ENCODE assay signal across 10 cellular contexts in the genomic region with DNA sequence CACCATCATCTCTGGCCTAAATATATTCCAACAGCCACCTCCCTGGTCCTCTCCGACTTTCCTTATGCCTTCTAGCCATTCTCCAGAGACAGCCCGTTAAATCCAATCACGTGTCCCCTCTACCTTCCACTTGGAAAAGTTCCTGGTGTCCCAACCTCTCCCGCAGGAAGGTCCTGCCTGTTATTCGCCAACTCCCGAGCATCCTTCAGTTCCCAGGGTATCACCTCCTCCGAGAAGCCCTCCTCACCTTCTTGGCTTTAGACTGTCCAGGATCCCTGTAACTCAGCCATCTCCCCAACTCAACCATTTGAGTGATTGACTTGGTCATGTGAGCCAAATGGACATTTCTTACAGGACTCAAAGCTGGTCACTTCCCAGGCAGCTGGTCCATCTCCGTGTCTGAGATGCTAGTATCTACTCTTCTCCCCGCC. TPM values are rescaled to one million over a fixed set of nuclear protein-coding genes. Genes with fewer than 3 reads are reported as not detected.
A peak's percentile ranks its signal among the peaks of the same experiment; 100 is the strongest.
DNase-seq lines count a peak whose midpoint lies in the region; ATAC-seq and TF ChIP-seq lines count a peak whose summit lies in the region.
"Had no signal": no experiment of that assay in that cellular context is flagged by ENCODE, and none has a peak within 500 bp of the region (broad histone marks: within the 10 kb centered on the region; RNA-seq: fewer than 3 reads in every experiment).

No MANE protein-coding gene starts in this region.

- H3K4me3 ChIP-seq in heart left ventricle = no peak overlapping the region
- no peak overlapping the region for H3K4me3 ChIP-seq in brain microvascular endothelial cell (ENCODE audit: low read depth, low read length)
- no peak overlapping the region for H3K4me3 ChIP-seq in muscle layer of colon (ENCODE audit: low read depth in 1 of 2, low read length in 2 of 2)
- H3K4me3 ChIP-seq in urinary bladder (ENCODE audit: low read depth, low read length) = no peak overlapping the region

- H3K4me1 ChIP-seq in heart left ventricle (peaks cover 16 to 79% (median 60%) of the 10 kb centered on the region in 12 donors), muscle layer of colon (ENCODE audit: insufficient read depth, low read length) (peaks cover 50% of the 10 kb centered on the region), urinary bladder (ENCODE audit: insufficient read depth) (peaks cover 2% of the 10 kb centered on the region)

- no peak for TF ChIP-seq POLR2A in heart left ventricle (IDR thresholded peaks at IDR 0.05)

- H3K9me3 ChIP-seq in heart left ventricle = no peaks in the 10 kb centered on the region
- H3K9me3 ChIP-seq in muscle layer of colon (ENCODE audit: low read length) = no peaks in the 10 kb centered on the region

- in situ Hi-C loops in brain microvascular endothelial cell (cut with HindIII; ENCODE audit: low pct_ligation_motif_present, low sequenced_read_pairs) = no loop called here

- ATAC-seq in heart left ventricle (no peak), Right ventricle myocardium superior (ENCODE audit: poor library complexity) (no peak)

- peak overlapping the region; percentile 27 for H3K9ac ChIP-seq in muscle layer of colon (ENCODE audit: low read length)

- TF ChIP-seq CTCF in heart left ventricle (IDR thresholded peaks at IDR 0.05) (no peak), brain microvascular endothelial cell (IDR thresholded peaks at IDR 0.05; ENCODE audit: low read depth, low read length, missing control alignments) (no peak)

- H3K27ac ChIP-seq in heart left ventricle = peak overlapping the region in 11 of 12 donors; percentile 96 to 100 (median 100)
- H3K27ac ChIP-seq in brain microvascular endothelial cell = peak overlapping the region; percentile 9
- H3K27ac ChIP-seq in muscle layer of colon (ENCODE audit: low read depth, low read length) = peak overlapping the region; percentile 100
- peak overlapping the region; percentile 75 for H3K27ac ChIP-seq in urinary bladder (ENCODE audit: low read depth)

- intact Hi-C loops in heart left ventricle (cut with DNase I) (loop anchor here in 1 of 10 donors (10.0 kb wide), 1 partner anchor 694 kb away; the partner anchor contains the start of genes IER2 and STX10), Right ventricle myocardium superior (cut with DNase I) (no loop called here)

- H3K27me3 ChIP-seq in heart left ventricle = no peaks in the 10 kb centered on the region
- H3K27me3 ChIP-seq in brain microvascular endothelial cell (replicated peaks) = no peaks in the 10 kb centered on the region
- no peaks in the 10 kb centered on the region for H3K27me3 ChIP-seq in muscle layer of colon (ENCODE audit: control insufficient read depth in 1 of 2, insufficient read depth in 2 of 2, low read length in 2 of 2)

- 38 to 49% (median 43%) methylated on average over 7 to 9 of the region's 9 CpGs for WGBS in heart left ventricle, 4 donors
- WGBS in urinary bladder = 51% methylated on average over 9 of the region's 9 CpGs

- DNase-seq in heart left ventricle (peak in 1 of 5 donors; percentile 23), Right ventricle myocardium superior (no peak), brain microvascular endothelial cell (no peak), NOMO-1 (lab: John Stamatoyannopoulos, UW; ENCODE audit: unreplicated experiment in 2 of 2) (no peak), NCI-H1105 treated with DMSO at 0.1 percent for 48 hours (lab: John Stamatoyannopoulos, UW) (no peak), putamen (ENCODE audit: low spot score) (no peak)
- DNase-seq: DMS79 treated with DMSO at 0.1 percent for 48 hours had no signal

- no peaks in the 10 kb centered on the region for H3K36me3 ChIP-seq in heart left ventricle
- no peaks in the 10 kb centered on the region for H3K36me3 ChIP-seq in brain microvascular endothelial cell (replicated peaks)
- no peaks in the 10 kb centered on the region for H3K36me3 ChIP-seq in muscle layer of colon (ENCODE audit: insufficient read depth, low read length)
- H3K36me3 ChIP-seq in urinary bladder (ENCODE audit: insufficient read depth) = no peaks in the 10 kb centered on the region

RNA-seq across cellular contexts. Expression of gene NANOS3, which starts 28.1 kb away (rescaled TPM):
- total RNA-seq in heart left ventricle (1 to 10 TPM in 3 of 9 donors, under 1 TPM in 1, not detected in 5; 0.83 to 1.3 (median 1.1) TPM), Right ventricle myocardium superior (1.8 TPM), urinary bladder (not detected)
- polyA plus RNA-seq in heart left ventricle (1 to 10 TPM in 1 of 2 donors, under 1 TPM in 1; 0.36 to 1.7 TPM), urinary bladder (0.57 TPM)
- total RNA-seq: liver had no signal
- polyA plus RNA-seq: liver had no signal

RNA-seq across cellular contexts. Expression of gene ZSWIM4, which starts 53.6 kb away (rescaled TPM):
- 10 to 100 TPM in 1 of 9 donors, 1 to 10 TPM in 8; 2.0 to 10.9 (median 3.4) TPM for total RNA-seq in heart left ventricle
- 1 to 10 TPM; 1.3 to 2.7 TPM for polyA plus RNA-seq in heart left ventricle
- 2.7 TPM for total RNA-seq in Right ventricle myocardium superior
- total RNA-seq in urinary bladder = 2.5 TPM
- 2.2 TPM for polyA plus RNA-seq in urinary bladder

RNA-seq across cellular contexts. Expression of gene BRME1, which starts 57.1 kb away (rescaled TPM):
- total RNA-seq in heart left ventricle = 1 to 10 TPM in 1 of 9 donors, under 1 TPM in 6, not detected in 2; 0.23 to 1.2 (median 0.70) TPM
- 1 to 10 TPM in 1 of 2 donors, under 1 TPM in 1; 0.46 to 1.2 TPM for polyA plus RNA-seq in heart left ventricle
- total RNA-seq in Right ventricle myocardium superior = 0.81 TPM
- 2.0 TPM for total RNA-seq in urinary bladder
- 2.2 TPM for polyA plus RNA-seq in urinary bladder

RNA-seq across cellular contexts. Expression of gene CC2D1A, which starts 57.2 kb away (rescaled TPM):
- total RNA-seq in heart left ventricle (10 to 100 TPM; 14.4 to 36.3 (median 19.2) TPM), Right ventricle myocardium superior (20.0 TPM), urinary bladder (7.3 TPM)
- polyA plus RNA-seq in heart left ventricle (10 to 100 TPM; 19.5 to 29.2 TPM), urinary bladder (25.8 TPM)

Comparison
In these comparisons a context has a peak if more than half of its experiments do, and no peak if none do; other contexts are left out.
1. H3K27ac ChIP-seq: peak in every context shown above with its lines; median percentile 100 in heart left ventricle; 100 in muscle layer of colon; 75 in urinary bladder; 9 in brain microvascular endothelial cell.